8 cellular contexts compared by ENCODE assay signal in the genomic region with DNA sequence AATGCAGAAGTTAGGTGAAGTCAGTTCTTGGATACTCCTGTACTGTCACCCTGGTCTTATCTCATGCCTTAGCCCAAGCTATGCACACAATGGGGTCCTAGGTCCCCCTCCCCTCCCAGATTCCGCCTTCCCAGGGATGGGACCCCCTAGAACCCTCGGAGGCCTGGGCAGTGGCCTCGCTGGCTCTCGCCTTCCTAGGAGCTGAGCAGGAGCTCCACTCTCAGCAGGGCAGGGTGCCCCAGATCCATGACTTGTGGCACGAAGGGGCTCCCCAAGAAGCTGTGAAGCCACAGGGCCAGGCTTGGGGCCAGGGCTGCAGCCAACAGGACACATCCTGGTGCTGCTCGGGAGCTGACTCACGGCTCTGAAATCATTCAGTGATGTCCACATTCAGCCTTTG. TPM values are rescaled to one million over a fixed set of nuclear protein-coding genes. Genes with fewer than 3 reads are reported as not detected.
DNase-seq lines count a peak whose midpoint lies in the region; ATAC-seq, FAIRE-seq and TF ChIP-seq lines count a peak whose summit lies in the region.
"Not testable (repeated sequence)": the region's sequence is repeated elsewhere in the genome, so short reads cannot be mapped to it uniquely, and the experiment has no call there.

No MANE protein-coding gene starts in this region.

- H3K9me3 ChIP-seq in GM23248 (ENCODE audit: low read depth); PC-3 (ENCODE audit: low read length); kidney (ENCODE audit: control insufficient read depth in 1 of 2, low read length in 2 of 2); lower lobe of right lung; sigmoid colon; upper lobe of right lung: not testable (repeated sequence)

- H3K4me3 Mint-ChIP-seq in chondrocyte (ENCODE audit: unreplicated experiment), result not testable (repeated sequence)

- not testable (repeated sequence) for H3K36me3 Mint-ChIP-seq in chondrocyte (ENCODE audit: low read depth)

- peaks cover 18% of the 10 kb centered on the region for H3K4me1 Mint-ChIP-seq in chondrocyte (ENCODE audit: low read depth)

- not testable (repeated sequence) for H3K27me3 ChIP-seq in GM23248 (replicated peaks; ENCODE audit: insufficient read depth); PC-3 (ENCODE audit: low read length); lower lobe of right lung (ENCODE audit: low read depth); sigmoid colon; upper lobe of right lung

- H3K9ac ChIP-seq in GM23248; PC-3 (ENCODE audit: low read length); kidney (ENCODE audit: low read length in 2 of 2): not testable (repeated sequence)

- TF ChIP-seq POLR2A in sigmoid colon (IDR thresholded peaks at IDR 0.05), result not testable (repeated sequence)

- not testable (repeated sequence) for H3K79me2 ChIP-seq in GM23248 (ENCODE audit: insufficient read depth); PC-3 (ENCODE audit: low read length)

- 52 to 75% methylated on average over 5 to 6 of the region's 7 CpGs for whole genome bisulfite sequencing in GM23248 (ENCODE audit: low coverage in 1 of 2, low lambda C conversion rate in 2 of 2, missing lambda C conversion rate in 2 of 2), 2 experiments
- WGBS in sigmoid colon, 2 donors, result 82 to 85% methylated on average over 6 of the region's 7 CpGs

- H3K36me3 ChIP-seq in GM23248 (ENCODE audit: low read depth); PC-3 (ENCODE audit: low read depth, low read length); kidney (ENCODE audit: control insufficient read depth in 1 of 2, insufficient read depth in 2 of 2, low read length in 2 of 2); lower lobe of right lung; sigmoid colon; upper lobe of right lung: not testable (repeated sequence)

- not testable (repeated sequence) for H3K4me3 ChIP-seq in GM23248; PC-3 (ENCODE audit: low read length); kidney (ENCODE audit: low read length in 2 of 2); lower lobe of right lung; sigmoid colon; upper lobe of right lung

- not testable (repeated sequence) for H2AFZ ChIP-seq in GM23248; PC-3 (ENCODE audit: low read length)

- CTCF ChIA-PET in PC-3 (lab: Charles Lee), result not testable (repeated sequence)

- peak overlapping the region; percentile 62 for H3K27ac ChIP-seq in GM23248
- not testable (repeated sequence) for H3K27ac ChIP-seq in PC-3 (ENCODE audit: low read length); kidney (ENCODE audit: low read depth in 2 of 2, low read length in 2 of 2); lower lobe of right lung; sigmoid colon; upper lobe of right lung

- not testable (repeated sequence) for H3K9me3 Mint-ChIP-seq in chondrocyte (ENCODE audit: low read depth)

- H3K4me2 ChIP-seq in GM23248 (ENCODE audit: unreplicated experiment); PC-3 (ENCODE audit: low read length): not testable (repeated sequence)

- not testable (repeated sequence) for FAIRE-seq in kidney (lab: Jason Lieb, UNC)

- H3K4me1 ChIP-seq in GM23248 (ENCODE audit: insufficient read depth); PC-3 (ENCODE audit: insufficient read depth, low read length); kidney (ENCODE audit: control insufficient read depth in 1 of 2, insufficient read depth in 1 of 2, low read depth in 1 of 2, low read length in 2 of 2); lower lobe of right lung; sigmoid colon; upper lobe of right lung: not testable (repeated sequence)

- peak overlapping the region; percentile 45 for H3K27ac Mint-ChIP-seq in chondrocyte (ENCODE audit: unreplicated experiment)

- DNase-seq in GM23248; PC-3; chondrocyte (ENCODE audit: low spot score): not testable (repeated sequence)
- peak; percentile 17 for DNase-seq in activated effector memory CD4-positive, alpha-beta T cell treated with anti-CD3 and anti-CD28 coated beads, Interleukin-2, amount 50 U/mL, for 16 hours
- DNase-seq in kidney (peak; percentile 39), lower lobe of right lung (peak; percentile 14), sigmoid colon (peak; percentile 40), upper lobe of right lung (peak; percentile 39)

- POLR2A ChIA-PET in PC-3 (lab: Charles Lee; ENCODE audit: unreplicated experiment), result not testable (repeated sequence)

- not testable (repeated sequence) for H3K27me3 Mint-ChIP-seq in chondrocyte (ENCODE audit: low read depth)

- not testable (repeated sequence) for BruUV-seq in PC-3 (replicated peaks; lab: Mats Ljungman, UMichigan)

- TF ChIP-seq EP300 in sigmoid colon (IDR thresholded peaks at IDR 0.05), result not testable (repeated sequence)

- not testable (repeated sequence) for TF ChIP-seq CTCF in PC-3 (conservative IDR thresholded peaks at IDR 0.05; ENCODE audit: low read depth, low read length); chondrocyte (IDR thresholded peaks at IDR 0.05); kidney (IDR thresholded peaks at IDR 0.05; ENCODE audit: borderline replicate concordance, extremely low read depth, insufficient read depth); lower lobe of right lung (IDR thresholded peaks at IDR 0.05); sigmoid colon (IDR thresholded peaks at IDR 0.05); upper lobe of right lung (IDR thresholded peaks at IDR 0.05)

- H3K9me2 ChIP-seq in GM23248 (ENCODE audit: insufficient read depth); PC-3 (replicated peaks; ENCODE audit: low read length): not testable (repeated sequence)

- peak; percentile 45; the same call in 1 of the 2 replicates for ATAC-seq in PC-3
- ATAC-seq in lower lobe of right lung, upper lobe of right lung: not testable (repeated sequence)

- H4K20me1 ChIP-seq in GM23248 (ENCODE audit: insufficient read depth); PC-3 (ENCODE audit: low read length): not testable (repeated sequence)

- intact Hi-C loops in PC-3 (cut with micrococcal nuclease); kidney (cut with DNase I); lower lobe of right lung (cut with DNase I); sigmoid colon (cut with DNase I); upper lobe of right lung (cut with DNase I): not testable (repeated sequence)

- in situ Hi-C loops in GM23248 (cut with MboI), result not testable (repeated sequence)

- H3F3A ChIP-seq in GM23248 (ENCODE audit: insufficient read depth); PC-3 (ENCODE audit: low read length, unreplicated experiment): not testable (repeated sequence)

RNA-seq across cellular contexts. Expression of gene DGCR6L, which starts 9.7 kb away (rescaled TPM):
- 73.3 and 84.6 TPM in 2 replicates for total RNA-seq in GM23248 (2014; rRNA removed; shearing (Covaris generic))
- 111 and 114 TPM in 2 replicates for polyA plus RNA-seq in GM23248 (2016; fragmentation: Nextera tagmentation; extraction: Ambion mirVana)
- total RNA-seq in PC-3 (2014; rRNA removed), result 78.1 and 84.8 TPM in 2 replicates
- 45.7 to 52.6 TPM (median 47.2 TPM) in 3 replicates for total RNA-seq in chondrocyte
- 35.3 TPM for total RNA-seq in kidney
- 137 TPM for polyA plus RNA-seq in kidney (ENCODE audit: insufficient read depth, low read depth, low replicate concordance)
- 31.1 TPM for total RNA-seq in lower lobe of right lung
- 10 to 100 TPM; 62.3 to 88.6 (median 69.8) TPM for total RNA-seq in sigmoid colon
- 10 to 100 TPM; 38.6 to 72.7 (median 54.6) TPM for polyA plus RNA-seq in sigmoid colon
- 35.8 TPM for total RNA-seq in upper lobe of right lung

RNA-seq across cellular contexts. Expression of gene RTN4R, which starts 42.1 kb away (rescaled TPM):
- 1.4 TPM in 1 of 2 replicates, not detected in the other for total RNA-seq in GM23248 (2014; rRNA removed; shearing (Covaris generic))
- polyA plus RNA-seq in GM23248 (2016; fragmentation: Nextera tagmentation; extraction: Ambion mirVana) (0.25 and 0.47 TPM in 2 replicates), kidney (ENCODE audit: insufficient read depth, low read depth, low replicate concordance) (2.5 TPM), sigmoid colon (1 to 10 TPM in 2 of 3 donors, under 1 TPM in 1; 0.60 to 4.3 (median 1.4) TPM)
- total RNA-seq in PC-3 (2014; rRNA removed) (10.4 and 12.2 TPM in 2 replicates), chondrocyte (0.75 to 5.5 TPM (median 5.5 TPM) in 3 replicates), kidney (1.2 TPM), lower lobe of right lung (9.6 TPM), sigmoid colon (under 1 TPM in 2 of 4 donors, not detected in 2; 0.36 to 0.83 TPM), upper lobe of right lung (9.8 TPM)
